ENCODE assay signal across 23 cellular contexts in genomic region chr18:33944493-33944892, GRCh38.
A peak's percentile ranks its signal among the peaks of the same experiment; 100 is the strongest.
DNase-seq lines count a peak whose midpoint lies in the region; ATAC-seq, FAIRE-seq and TF ChIP-seq lines count a peak whose summit lies in the region.
"Had no signal": no experiment of that assay in that cellular context is flagged by ENCODE, and none has a peak within 500 bp of the region (broad histone marks: within the 10 kb centered on the region; RNA-seq: fewer than 3 reads in every experiment).

No MANE protein-coding gene starts in this region.

- no peak overlapping the region for H4K8ac ChIP-seq in IMR-90 (ENCODE audit: low read depth in 2 of 2, low read length in 2 of 2)

- H3K4me3 ChIP-seq in HepG2 (replicated peaks in 1 of 3; ENCODE audit: insufficient read depth in 1 of 3, low read depth in 2 of 3, low read length in 3 of 3) (no peak overlapping the region), right lobe of liver (no peak overlapping the region), IMR-90 (ENCODE audit: insufficient read depth, low read depth, low read length) (no peak overlapping the region), colonic mucosa (no peak overlapping the region)
- H3K4me3 ChIP-seq: BLaER1, GM12878 had no signal

- TF ChIP-seq POLR2A in HepG2 (IDR thresholded peaks at IDR 0.05; ENCODE audit: insufficient read depth in 1 of 2, low read depth in 2 of 2, low read length in 2 of 2) (no peak), right lobe of liver (IDR thresholded peaks at IDR 0.05) (no peak), IMR-90 (IDR thresholded peaks at IDR 0.05; ENCODE audit: low read depth, low read length) (no peak)

- H3K9me3 ChIP-seq in HepG2 (ENCODE audit: low read length) (peaks cover 12% of the 10 kb centered on the region; the same call in 1 of the 2 replicates), right lobe of liver (no peaks in the 10 kb centered on the region), IMR-90 (ENCODE audit: control insufficient read depth, insufficient read depth, low read length) (no peaks in the 10 kb centered on the region), colonic mucosa (no peaks in the 10 kb centered on the region)
- H3K9me3 ChIP-seq: BE2C, BLaER1 had no signal

- H2AK9ac ChIP-seq in IMR-90 (replicated peaks; ENCODE audit: low read depth, low read length, poor library complexity): no peak overlapping the region

- H3K27ac ChIP-seq in HepG2 (ENCODE audit: extremely low read length, insufficient read depth, low read length): no peak overlapping the region
- H3K27ac ChIP-seq in right lobe of liver: no peak overlapping the region
- no peak overlapping the region for H3K27ac ChIP-seq in IMR-90 (ENCODE audit: insufficient read depth, low read length)
- no peak overlapping the region for H3K27ac ChIP-seq in colonic mucosa
- H3K27ac ChIP-seq: 22Rv1, BLaER1 had no signal

- H3K9ac ChIP-seq in HepG2 (ENCODE audit: insufficient read depth, low read depth, low read length): no peak overlapping the region
- H3K9ac ChIP-seq in IMR-90 (ENCODE audit: low read depth, low read length): no peak overlapping the region
- H3K9ac ChIP-seq in colonic mucosa (ENCODE audit: low read depth in 2 of 2, low read length in 2 of 2): no peak overlapping the region
- H3K9ac ChIP-seq: BLaER1 had no signal

- H2BK15ac ChIP-seq in IMR-90 (ENCODE audit: low read depth, low read length): no peak overlapping the region

- H3K79me2 ChIP-seq in HepG2 (ENCODE audit: insufficient read depth, low read length): no peaks in the 10 kb centered on the region

- CTCF ChIA-PET in HepG2 (lab: Yijun Ruan, JAX; ENCODE audit: low intra/inter-chr PET ratio, low total read pairs): no interaction called here
- CTCF ChIA-PET in IMR-90 (lab: Yijun Ruan, JAX): no interaction called here

- no peaks in the 10 kb centered on the region for H3K79me1 ChIP-seq in IMR-90 (ENCODE audit: low read depth in 1 of 2, low read length in 2 of 2)

- no peak overlapping the region for H3K56ac ChIP-seq in IMR-90 (ENCODE audit: extremely low read depth, insufficient read depth, low read length)

- intact Hi-C loops in HepG2 (cut with micrococcal nuclease; ENCODE audit: unreplicated experiment) (no loop called here), right lobe of liver (cut with DNase I) (no loop called here), IMR-90 (cut with micrococcal nuclease) (no loop called here), colonic mucosa (cut with DNase I) (no loop called here)

- H3K18ac ChIP-seq in IMR-90 (ENCODE audit: low read depth, low read length): no peak overlapping the region

- no peak for TF ChIP-seq EP300 in HepG2 (IDR thresholded peaks at IDR 0.05; ENCODE audit: low read depth in 2 of 2, low read length in 2 of 2)
- no peak for TF ChIP-seq EP300 in HepG2 (CRISPR knock-in tag; IDR thresholded peaks at IDR 0.05; ENCODE audit: borderline replicate concordance)

- no peak overlapping the region for H2BK120ac ChIP-seq in IMR-90 (ENCODE audit: low read depth, low read length)

- H3K27me3 ChIP-seq in HepG2 (ENCODE audit: control insufficient read depth in 1 of 2, insufficient read depth in 2 of 2, low read length in 2 of 2) (no peaks in the 10 kb centered on the region), right lobe of liver (no peaks in the 10 kb centered on the region), IMR-90 (ENCODE audit: control insufficient read depth, insufficient read depth, low read length) (no peaks in the 10 kb centered on the region), colonic mucosa (no peaks in the 10 kb centered on the region)
- H3K27me3 ChIP-seq: BE2C, BLaER1 had no signal

- dilution Hi-C loops in IMR-90 (cut with HindIII; ENCODE audit: low sequenced_read_pairs, unreplicated experiment): no loop called here

- H3K14ac ChIP-seq in IMR-90 (replicated peaks; ENCODE audit: low read depth, low read length): no peak overlapping the region

- DNase-seq in HepG2 (ENCODE audit: low spot score): no peak
- DNase-seq in right lobe of liver: no peak
- DNase-seq in IMR-90: no peak
- peak; percentile 50 for DNase-seq in NCI-H69 (lab: John Stamatoyannopoulos, UW)
- DNase-seq in NCI-H82 (lab: John Stamatoyannopoulos, UW): no peak
- DNase-seq in colonic mucosa: no peak
- DNase-seq: ACHN; BE2C; C1 segment of cervical spinal cord; CD4-positive, alpha-beta memory T cell; CD4-positive, CD25-positive, alpha-beta regulatory T cell; CD8-positive, alpha-beta memory T cell; COR-L47; DMS79; DND-41; EL; GDM1 had no signal

- H2AFZ ChIP-seq in HepG2 (ENCODE audit: low read length): no peak overlapping the region
- no peak overlapping the region for H2AFZ ChIP-seq in IMR-90 (replicated peaks; ENCODE audit: low read length, poor library complexity)

- H2BK5ac ChIP-seq in IMR-90 (ENCODE audit: low read depth, low read length, poor library complexity, severe bottlenecking): no peak overlapping the region

- H3K9me1 ChIP-seq in IMR-90 (ENCODE audit: insufficient read depth, low read length): no peaks in the 10 kb centered on the region

- ATAC-seq in HepG2: no peak
- no peak for ATAC-seq in right lobe of liver
- ATAC-seq in IMR-90 (ENCODE audit: low read depth): no peak
- ATAC-seq in HG02884 (IDR thresholded peaks at IDR 0.05; ENCODE audit: unreplicated experiment): no peak
- ATAC-seq: GM12878 had no signal

- POLR2A ChIA-PET in HepG2 (lab: Yijun Ruan, JAX) (no interaction called here), IMR-90 (lab: Charles Lee; ENCODE audit: unreplicated experiment) (no interaction called here)

- FAIRE-seq in HepG2 (lab: Jason Lieb, UNC): no peak
- FAIRE-seq: GM12878, GM12892, GM18507 had no signal

- BruUV-seq in HepG2 (replicated peaks; lab: Mats Ljungman, UMichigan): no TSS peak
- BruUV-seq in IMR-90 (replicated peaks; lab: Mats Ljungman, UMichigan): no TSS peak

- no peaks in the 10 kb centered on the region for H4K20me1 ChIP-seq in HepG2 (ENCODE audit: insufficient read depth, low read length)
- H4K20me1 ChIP-seq in IMR-90 (ENCODE audit: insufficient read depth, low read length): no peaks in the 10 kb centered on the region
- H4K20me1 ChIP-seq: BLaER1 had no signal

- H4K5ac ChIP-seq in IMR-90 (ENCODE audit: low read depth, low read length): no peak overlapping the region

- H3K4me2 ChIP-seq in HepG2 (ENCODE audit: low read depth, low read length) (no peak overlapping the region), IMR-90 (ENCODE audit: low read depth, low read length) (no peak overlapping the region)
- H3K4me2 ChIP-seq: BLaER1 had no signal

- H3K4ac ChIP-seq in IMR-90 (ENCODE audit: low read depth, low read length): no peak overlapping the region

- H3K36me3 ChIP-seq in HepG2 (replicated peaks in 1 of 2; ENCODE audit: control insufficient read depth in 1 of 2, insufficient read depth in 2 of 2, low read length in 2 of 2): no peaks in the 10 kb centered on the region
- no peaks in the 10 kb centered on the region for H3K36me3 ChIP-seq in right lobe of liver
- no peaks in the 10 kb centered on the region for H3K36me3 ChIP-seq in IMR-90 (ENCODE audit: control insufficient read depth, insufficient read depth, low read length)
- no peaks in the 10 kb centered on the region for H3K36me3 ChIP-seq in colonic mucosa
- H3K36me3 ChIP-seq: BE2C, BLaER1 had no signal

- H4K91ac ChIP-seq in IMR-90 (ENCODE audit: insufficient read depth, low read depth, low read length): no peak overlapping the region

- H3K4me1 ChIP-seq in HepG2 (ENCODE audit: insufficient read depth, low read length) (no peaks in the 10 kb centered on the region), right lobe of liver (no peaks in the 10 kb centered on the region), IMR-90 (ENCODE audit: control insufficient read depth, insufficient read depth, low read length) (no peaks in the 10 kb centered on the region), colonic mucosa (no peaks in the 10 kb centered on the region)
- H3K4me1 ChIP-seq: BE2C, BLaER1 had no signal

- in situ Hi-C loops in HepG2 (cut with HindIII; ENCODE audit: extremely low pct_ligation_motif_present, low pct_unique_long_range_greater_than_20kb) (no loop called here), IMR-90 (cut with MboI; ENCODE audit: low sequenced_read_pairs) (no loop called here)

- no peak overlapping the region for H3K23ac ChIP-seq in IMR-90 (ENCODE audit: low read depth, low read length)

- H2BK20ac ChIP-seq in IMR-90 (ENCODE audit: low read depth, low read length): no peak overlapping the region

- no peak for TF ChIP-seq RAD21 in HepG2 (CRISPR knock-in tag; IDR thresholded peaks at IDR 0.05)
- TF ChIP-seq RAD21 in IMR-90 (IDR thresholded peaks at IDR 0.05; ENCODE audit: low read length): no peak

- TF ChIP-seq CTCF in HepG2 (CRISPR knock-in tag; IDR thresholded peaks at IDR 0.05) (no peak), right lobe of liver (IDR thresholded peaks at IDR 0.05) (no peak), IMR-90 (conservative IDR thresholded peaks at IDR 0.05; ENCODE audit: low read depth, low read length) (no peak), colonic mucosa (IDR thresholded peaks at IDR 0.05) (no peak)

- no peak overlapping the region for H2AK5ac ChIP-seq in IMR-90 (ENCODE audit: low read depth, low read length)

TF ChIP-seq in HepG2, 621 proteins besides CTCF, POLR2A, EP300 and RAD21 (continues in another document):
- TF ChIP-seq MAFF (IDR thresholded peaks at IDR 0.05; ENCODE audit: low read depth, low read length) (peak; percentile 86), BATF2 (CRISPR knock-in tag; IDR thresholded peaks at IDR 0.05) (no peak), ZMYM3 (CRISPR knock-in tag; IDR thresholded peaks at IDR 0.05) (no peak), ZNF775 (CRISPR knock-in tag; IDR thresholded peaks at IDR 0.05; ENCODE audit: borderline replicate concordance) (no peak)

TF ChIP-seq in IMR-90, 13 proteins besides CTCF, POLR2A, EP300 and RAD21:
- TF ChIP-seq MAFK (IDR thresholded peaks at IDR 0.05; ENCODE audit: low read depth, low read length) (peak; percentile 80), RCOR1 (IDR thresholded peaks at IDR 0.05; ENCODE audit: insufficient replicate concordance, low read length) (no peak)
